8 cellular contexts compared by ENCODE assay signal in genomic region chr12:65171073-65171472, GRCh38. TPM values are rescaled to one million over a fixed set of nuclear protein-coding genes. Genes with fewer than 3 reads are reported as not detected.
A peak's percentile ranks its signal among the peaks of the same experiment; 100 is the strongest.
DNase-seq lines count a peak whose midpoint lies in the region; ATAC-seq and TF ChIP-seq lines count a peak whose summit lies in the region.

No MANE protein-coding gene starts in this region.

- H3K9ac ChIP-seq in DND-41 (ENCODE audit: low read depth, low read length) (peak overlapping the region; percentile 90), NT2/D1 (ENCODE audit: insufficient read length, low read depth) (peak overlapping the region; percentile 98)

- no peak for ATAC-seq in DND-41 (ENCODE audit: insufficient read depth, low read depth)

- H3K27me3 ChIP-seq in DND-41 (ENCODE audit: insufficient read depth, low read length, poor library complexity) (no peaks in the 10 kb centered on the region), NT2/D1 (ENCODE audit: insufficient read depth, insufficient read length) (no peaks in the 10 kb centered on the region), neutrophil (no peaks in the 10 kb centered on the region)

- H3K27me3 Mint-ChIP-seq in endothelial cell (ENCODE audit: unreplicated experiment): peaks cover 10% of the 10 kb centered on the region

- no peak overlapping the region for H2AFZ ChIP-seq in DND-41 (ENCODE audit: low read depth, low read length)

- no peak for TF ChIP-seq CTCF in DND-41 (IDR thresholded peaks at IDR 0.05; ENCODE audit: borderline replicate concordance, extremely low read depth, low read length, poor library complexity, severe bottlenecking)
- no peak for TF ChIP-seq CTCF in endothelial cell (IDR thresholded peaks at IDR 0.05; ENCODE audit: unreplicated experiment)
- no peak for TF ChIP-seq CTCF in neutrophil (IDR thresholded peaks at IDR 0.05)

- H3K4me3 ChIP-seq in DND-41 (ENCODE audit: low read depth in 1 of 2, low read length in 2 of 2) (peak overlapping the region; percentile 77 to 91), NT2/D1 (ENCODE audit: insufficient read length, low read depth) (peak overlapping the region; percentile 94), neutrophil (ENCODE audit: low read depth in 1 of 2, low read length in 1 of 2) (peak overlapping the region; percentile 81 to 86)

- peaks cover 49% of the 10 kb centered on the region for H4K20me1 ChIP-seq in DND-41 (ENCODE audit: insufficient read depth, low read length)

- H3K4me3 Mint-ChIP-seq in endothelial cell (ENCODE audit: unreplicated experiment): peak overlapping the region; percentile 96

- peaks cover 36% of the 10 kb centered on the region for H3K36me3 ChIP-seq in DND-41 (ENCODE audit: insufficient read depth, low read length)
- peaks cover 47% of the 10 kb centered on the region for H3K36me3 ChIP-seq in NT2/D1 (ENCODE audit: insufficient read depth, insufficient read length, low read length)
- peaks cover under 1% of the 10 kb centered on the region for H3K36me3 ChIP-seq in neutrophil

- H3K27ac ChIP-seq in DND-41 (ENCODE audit: low read length): peak overlapping the region; percentile 85; the same call in 1 of the 2 replicates
- H3K27ac ChIP-seq in neutrophil: peak overlapping the region; percentile 94

- H3K27ac Mint-ChIP-seq in endothelial cell (ENCODE audit: unreplicated experiment): peak overlapping the region; percentile 54

- H3K79me2 ChIP-seq in DND-41 (ENCODE audit: insufficient read depth, low read length): peaks cover 72% of the 10 kb centered on the region

- peak overlapping the region; percentile 78 for H3K4me2 ChIP-seq in DND-41 (ENCODE audit: insufficient read depth, low read length)

- DNase-seq in DND-41 (no peak), NT2/D1 (ENCODE audit: low read depth, low spot score) (no peak), endothelial cell (ENCODE audit: low spot score) (no peak), KG1 (lab: John Stamatoyannopoulos, UW) (no peak), COLO668 (lab: John Stamatoyannopoulos, UW; ENCODE audit: unreplicated experiment) (no peak), CD1c-positive myeloid dendritic cell (ENCODE audit: extremely low spot score) (no peak)
- DNase-seq in stimulated activated CD4-positive, alpha-beta T cell treated with anti-CD3 and anti-CD28 coated beads, Interleukin-2, amount 100 ng/mL, for 24 hours: no peak

- H3K36me3 Mint-ChIP-seq in endothelial cell (ENCODE audit: low read depth, unreplicated experiment): no peaks in the 10 kb centered on the region

- H3K4me1 Mint-ChIP-seq in endothelial cell (ENCODE audit: unreplicated experiment): peaks cover 18% of the 10 kb centered on the region

- H3K9me3 Mint-ChIP-seq in endothelial cell (ENCODE audit: unreplicated experiment): no peaks in the 10 kb centered on the region

- no peaks in the 10 kb centered on the region for H3K9me3 ChIP-seq in DND-41 (ENCODE audit: insufficient read depth, low read length, severe bottlenecking)
- no peaks in the 10 kb centered on the region for H3K9me3 ChIP-seq in NT2/D1 (ENCODE audit: insufficient read depth, low read length)
- no peaks in the 10 kb centered on the region for H3K9me3 ChIP-seq in neutrophil

- H3K4me1 ChIP-seq in DND-41 (ENCODE audit: insufficient read depth, low read length): peaks cover 65% of the 10 kb centered on the region
- no peaks in the 10 kb centered on the region for H3K4me1 ChIP-seq in NT2/D1 (ENCODE audit: insufficient read depth, insufficient read length)
- peaks cover 54 to 62% of the 10 kb centered on the region in 2 experiments for H3K4me1 ChIP-seq in neutrophil (ENCODE audit: control insufficient read depth in 1 of 2, insufficient read depth in 1 of 2, low read depth in 1 of 2, low read length in 1 of 2)

RNA-seq across cellular contexts. Expression of gene LEMD3, which starts 1.7 kb away (rescaled TPM):
- total RNA-seq in endothelial cell (ENCODE audit: unreplicated experiment): 22.1 TPM

RNA-seq across cellular contexts. Expression of gene WIF1, which starts 50.0 kb away (rescaled TPM):
- not detected for total RNA-seq in endothelial cell (ENCODE audit: unreplicated experiment)
